ENCODE assay signal across 19 cellular contexts in the genomic region with DNA sequence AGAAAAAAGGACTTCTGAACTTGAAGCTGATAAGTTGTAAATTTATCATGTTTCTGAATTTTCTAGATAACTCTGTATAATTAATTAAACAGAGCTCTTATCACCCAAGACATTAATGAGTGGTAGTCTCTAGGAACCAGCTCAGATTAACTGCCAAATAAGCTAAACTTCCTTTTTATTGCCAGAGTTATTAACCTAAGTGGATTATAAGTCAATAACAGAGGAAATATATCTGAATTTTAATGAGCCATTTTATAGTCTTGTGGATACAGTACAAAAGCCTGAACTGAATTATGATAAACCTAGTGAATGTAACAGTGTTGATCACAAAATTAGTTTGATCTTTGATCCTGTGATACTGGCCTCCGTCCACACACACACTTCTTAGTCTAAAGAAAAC.
A peak's percentile ranks its signal among the peaks of the same experiment; 100 is the strongest.
DNase-seq lines count a peak whose midpoint lies in the region; FAIRE-seq and TF ChIP-seq lines count a peak whose summit lies in the region.
"Had no signal": no experiment of that assay in that cellular context is flagged by ENCODE, and none has a peak within 500 bp of the region (broad histone marks: within the 10 kb centered on the region; RNA-seq: fewer than 3 reads in every experiment).

No MANE protein-coding gene starts in this region.

- WGBS in thyroid gland, 2 donors: 55 to 72% methylated on average over 1 of the region's 1 CpG

- no peaks in the 10 kb centered on the region for H3K27me3 ChIP-seq in thyroid gland
- H3K27me3 ChIP-seq: BE2C, SJCRH30 had no signal

- H3K27ac ChIP-seq in thyroid gland: peak overlapping the region in 2 of 3 donors; percentile 38 to 47
- H3K27ac ChIP-seq: PC-9, SJCRH30 had no signal

- no peaks in the 10 kb centered on the region for H3K9me3 ChIP-seq in thyroid gland
- H3K9me3 ChIP-seq: BE2C, SJCRH30 had no signal

- FAIRE-seq in islet of Langerhans (lab: Jason Lieb, UNC): peak; percentile 43
- FAIRE-seq: GM18507 had no signal

- peaks cover 25 to 36% of the 10 kb centered on the region in 2 donors for H3K4me1 ChIP-seq in thyroid gland
- H3K4me1 ChIP-seq: BE2C, SJCRH30 had no signal

- H3K4me3 ChIP-seq in thyroid gland (replicated peaks in 1 of 3): no peak overlapping the region
- H3K4me3 ChIP-seq: PC-9, SJCRH30 had no signal

- TF ChIP-seq POLR2A in thyroid gland (IDR thresholded peaks at IDR 0.05): no peak

- intact Hi-C loops in thyroid gland (cut with DNase I): loop anchor here (10.0 kb wide), 1 partner anchor 178 kb away; the partner anchor contains the start of gene B3GNT2

- DNase-seq in DMS79 treated with DMSO at 0.1 percent for 48 hours (lab: John Stamatoyannopoulos, UW): peak; percentile 20
- DNase-seq in NCI-H69 (lab: John Stamatoyannopoulos, UW): peak; percentile 3
- DNase-seq in thyroid gland: no peak
- no peak for DNase-seq in KG1 (lab: John Stamatoyannopoulos, UW)
- DNase-seq in hepatic stellate cell (ENCODE audit: low spot score): no peak
- no peak for DNase-seq in NCI-H748 treated with DMSO at 0.1 percent for 48 hours (lab: John Stamatoyannopoulos, UW)
- DNase-seq: BE2C; CD8-positive, alpha-beta memory T cell; DMS 273 treated with DMSO at 0.1 percent for 48 hours; Karpas-422; NCI-H1092 treated with DMSO at 0.1 percent for 48 hours; NCI-H146; NCI-H1930; NCI-H2107; NCI-H526 treated with DMSO at 0.1 percent for 48 hours; PC-9; SJCRH30 had no signal

- H3K36me3 ChIP-seq in thyroid gland: no peaks in the 10 kb centered on the region
- H3K36me3 ChIP-seq: BE2C, SJCRH30 had no signal

- TF ChIP-seq CTCF in thyroid gland (IDR thresholded peaks at IDR 0.05): no peak

Comparison
In these comparisons a context has a peak if more than half of its experiments do, and no peak if none do; other contexts are left out.
1. DNase-seq: peak in DMS79 treated with DMSO at 0.1 percent for 48 hours (single experiment) and NCI-H69 (single experiment); none in thyroid gland (0 of 2), KG1 (single experiment), hepatic stellate cell (single experiment) and NCI-H748 treated with DMSO at 0.1 percent for 48 hours (single experiment).